ENCODE assay signal across 12 cellular contexts in the genomic region with DNA sequence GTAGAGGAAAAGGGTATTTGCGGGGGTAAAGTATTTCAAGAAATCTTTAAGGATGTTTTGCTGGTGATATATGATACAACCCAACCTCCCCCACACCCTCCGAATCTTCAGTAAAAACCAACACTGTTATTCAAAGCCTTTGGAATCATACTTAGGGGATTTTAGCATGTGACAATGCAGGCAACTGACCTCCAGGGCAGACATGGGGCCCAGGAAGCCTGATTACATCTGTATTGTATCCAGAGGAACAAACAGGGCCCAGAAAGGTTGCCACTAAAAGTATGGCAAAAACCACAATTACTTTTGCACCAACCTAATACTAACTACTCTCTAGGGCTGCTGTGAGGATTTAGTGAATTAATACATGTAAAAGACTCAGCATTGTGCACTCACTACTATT. TPM values are rescaled to one million over a fixed set of nuclear protein-coding genes. Genes with fewer than 3 reads are reported as not detected.
DNase-seq lines count a peak whose midpoint lies in the region; ATAC-seq and TF ChIP-seq lines count a peak whose summit lies in the region.
"Had no signal": no experiment of that assay in that cellular context is flagged by ENCODE, and none has a peak within 500 bp of the region (broad histone marks: within the 10 kb centered on the region; RNA-seq: fewer than 3 reads in every experiment).

No MANE protein-coding gene starts in this region.

- DNase-seq in HAP-1 (ENCODE audit: low spot score in 2 of 2) (peak; percentile 81 to 93), SK-N-MC (ENCODE audit: low read depth, low spot score) (no peak), hepatocyte (ENCODE audit: low spot score) (no peak), smooth muscle cell (lab: John Stamatoyannopoulos, UW; ENCODE audit: unreplicated experiment) (no peak), HPDE6-E6E7 (ENCODE audit: extremely low spot score) (no peak), SIG-M5 (lab: John Stamatoyannopoulos, UW) (no peak), AG08395 (ENCODE audit: low spot score) (no peak)
- DNase-seq: activated CD8-positive, alpha-beta memory T cell treated with anti-CD3 and anti-CD28 coated beads, Interleukin-2, amount 10 ng/mL, durations not matched to agents 7 days and 5 days; stimulated activated CD4-positive, alpha-beta T cell treated with anti-CD3 and anti-CD28 coated beads, Interleukin-2, amount 100 ng/mL, for 48 hours; stimulated activated naive CD4-positive, alpha-beta T cell treated with Interleukin-2 at 50 U/mL for 16 hours had no signal

- H3K9me3 ChIP-seq in HAP-1 (no peaks in the 10 kb centered on the region), SK-N-MC (ENCODE audit: low read depth, low read length) (no peaks in the 10 kb centered on the region), hepatocyte (ENCODE audit: low read depth) (no peaks in the 10 kb centered on the region), smooth muscle cell (replicated peaks; ENCODE audit: low read depth) (no peaks in the 10 kb centered on the region)

- H3K4me2 ChIP-seq in hepatocyte (peak overlapping the region; percentile 19), smooth muscle cell (peak overlapping the region; percentile 62)

- H3K36me3 ChIP-seq in HAP-1 (replicated peaks): no peaks in the 10 kb centered on the region
- H3K36me3 ChIP-seq in SK-N-MC (ENCODE audit: insufficient read depth, low read length): no peaks in the 10 kb centered on the region
- no peaks in the 10 kb centered on the region for H3K36me3 ChIP-seq in hepatocyte (replicated peaks; ENCODE audit: insufficient read depth, low read depth)
- H3K36me3 ChIP-seq in smooth muscle cell (ENCODE audit: low read depth): no peaks in the 10 kb centered on the region

- H4K20me1 ChIP-seq in hepatocyte (ENCODE audit: insufficient read depth, poor library complexity, severe bottlenecking): no peaks in the 10 kb centered on the region
- H4K20me1 ChIP-seq in smooth muscle cell (ENCODE audit: low read depth): no peaks in the 10 kb centered on the region

- H3F3A ChIP-seq in smooth muscle cell (ENCODE audit: low read depth): peaks cover 12% of the 10 kb centered on the region

- H3K4me1 ChIP-seq in HAP-1: peaks cover 31% of the 10 kb centered on the region
- H3K4me1 ChIP-seq in hepatocyte (ENCODE audit: insufficient read depth): peaks cover 13% of the 10 kb centered on the region
- peaks cover 21% of the 10 kb centered on the region for H3K4me1 ChIP-seq in smooth muscle cell (ENCODE audit: low read depth)

- no peaks in the 10 kb centered on the region for H3K27me3 ChIP-seq in HAP-1 (ENCODE audit: low read depth)
- no peaks in the 10 kb centered on the region for H3K27me3 ChIP-seq in hepatocyte
- no peaks in the 10 kb centered on the region for H3K27me3 ChIP-seq in smooth muscle cell (ENCODE audit: low read depth)

- no peaks in the 10 kb centered on the region for H3K9me2 ChIP-seq in hepatocyte (replicated peaks; ENCODE audit: insufficient read depth)

- H3K27ac ChIP-seq in SK-N-MC (0 out of 2 replicates have a peak overlapping the region, but pooled peaks have one; percentile 5), hepatocyte (peak overlapping the region; percentile 46), smooth muscle cell (ENCODE audit: low read depth) (peak overlapping the region; percentile 63)

- H3K9ac ChIP-seq in SK-N-MC (ENCODE audit: insufficient read length) (peak overlapping the region; percentile 21), smooth muscle cell (ENCODE audit: low read depth) (no peak overlapping the region)

- no peak for TF ChIP-seq CTCF in hepatocyte (IDR thresholded peaks at IDR 0.05; ENCODE audit: poor library complexity)
- no peak for TF ChIP-seq CTCF in smooth muscle cell (IDR thresholded peaks at IDR 0.05; ENCODE audit: borderline replicate concordance, insufficient read depth, poor library complexity, severe bottlenecking)

- 54% methylated on average over 2 of the region's 2 CpGs for whole genome bisulfite sequencing in hepatocyte (ENCODE audit: low lambda C conversion rate, missing lambda C conversion rate)
- WGBS in smooth muscle cell (ENCODE audit: low lambda C conversion rate): 28% methylated on average over 2 of the region's 2 CpGs

- in situ Hi-C loops in HAP-1 (cut with MboI; ENCODE audit: low sequenced_read_pairs): no loop called here

- ATAC-seq in HG03135 (IDR thresholded peaks at IDR 0.05; ENCODE audit: unreplicated experiment): no peak
- ATAC-seq: activated CD8-positive, alpha-beta memory T cell treated with anti-CD3 and anti-CD28 coated beads, Interleukin-2, amount 10 ng/mL, durations not matched to agents 7 days and 5 days; activated naive CD4-positive, alpha-beta T cell treated with anti-CD3 and anti-CD28 coated beads, Interleukin-2, amount 50 U/mL, for 72 hours had no signal

- H3K79me2 ChIP-seq in hepatocyte (no peaks in the 10 kb centered on the region), smooth muscle cell (ENCODE audit: low read depth) (no peaks in the 10 kb centered on the region)

- no peak overlapping the region for H2AFZ ChIP-seq in hepatocyte
- H2AFZ ChIP-seq in smooth muscle cell (ENCODE audit: low read depth): no peak overlapping the region

- H3K4me3 ChIP-seq in HAP-1: no peak overlapping the region
- no peak overlapping the region for H3K4me3 ChIP-seq in SK-N-MC
- no peak overlapping the region for H3K4me3 ChIP-seq in hepatocyte
- H3K4me3 ChIP-seq in smooth muscle cell: no peak overlapping the region

RNA-seq across cellular contexts. Expression of a gene that starts 43.9 kb away (rescaled TPM):
- total RNA-seq in hepatocyte (255 and 256 TPM in 2 replicates), smooth muscle cell (467 and 525 TPM in 2 replicates)
- polyA plus RNA-seq in hepatocyte (416 and 420 TPM in 2 replicates), smooth muscle cell (545 and 633 TPM in 2 replicates)

Comparison
In these comparisons a context has a peak if more than half of its experiments do, and no peak if none do; other contexts are left out.
1. DNase-seq: peak in HAP-1 (2 of 2); none in SK-N-MC (single experiment), hepatocyte (single experiment), smooth muscle cell (single experiment), HPDE6-E6E7 (single experiment), SIG-M5 (single experiment) and AG08395 (single experiment).
2. H3K27ac ChIP-seq: peak in every context shown above with its lines; median percentile 63 in smooth muscle cell; 46 in hepatocyte; 5 in SK-N-MC.